ENCODE assay signal across 20 cellular contexts in genomic region chr16:13109171-13109570, GRCh38.
"Had no signal": no experiment of that assay in that cellular context is flagged by ENCODE, and none has a peak within 500 bp of the region (broad histone marks: within the 10 kb centered on the region; RNA-seq: fewer than 3 reads in every experiment).

No MANE protein-coding gene starts in this region.

- H3K4me3 ChIP-seq: coronary artery, esophagus muscularis mucosa, left lung, smooth muscle cell, suprapubic skin, upper lobe of left lung had no signal

- ATAC-seq: activated CD4-positive, alpha-beta T cell treated with anti-CD3 and anti-CD28 coated beads for 36 hours; activated CD8-positive, alpha-beta memory T cell treated with anti-CD3 and anti-CD28 coated beads, Interleukin-2, amount 10 ng/mL, durations not matched to agents 7 days and 5 days; left lung; right cardiac atrium; T-cell had no signal

- H3K27me3 Mint-ChIP-seq: activated CD4-positive, alpha-beta memory T cell treated with anti-CD3 and anti-CD28 coated beads for 36 hours; activated CD8-positive, alpha-beta memory T cell treated with anti-CD3 and anti-CD28 coated beads, Interleukin-2, amount 10 ng/mL, durations not matched to agents 7 days and 5 days; stimulated activated naive CD8-positive, alpha-beta T cell treated with anti-CD3 and anti-CD28 coated beads, Interleukin-15, Interleukin-2, amounts not matched to agents 100 ng/mL and 50 ng/mL, for 24 hours had no signal

- H3K36me3 ChIP-seq: esophagus muscularis mucosa, left lung, suprapubic skin, upper lobe of left lung, WERI-Rb-1 had no signal

- H3K36me3 Mint-ChIP-seq: activated CD4-positive, alpha-beta memory T cell treated with anti-CD3 and anti-CD28 coated beads for 36 hours; activated CD8-positive, alpha-beta memory T cell treated with anti-CD3 and anti-CD28 coated beads, Interleukin-2, amount 10 ng/mL, durations not matched to agents 7 days and 5 days; T-cell had no signal

- DNase-seq: activated CD4-positive, alpha-beta memory T cell treated with anti-CD3 and anti-CD28 coated beads for 36 hours; activated CD4-positive, alpha-beta T cell treated with anti-CD3 and anti-CD28 coated beads for 36 hours; activated CD8-positive, alpha-beta memory T cell treated with anti-CD3 and anti-CD28 coated beads, Interleukin-2, amount 10 ng/mL, durations not matched to agents 7 days and 5 days; activated naive CD4-positive, alpha-beta T cell treated with anti-CD3 and anti-CD28 coated beads, Interleukin-2, amount 50 U/mL, for 16 hours; activated T-cell treated with anti-CD3 and anti-CD28 coated beads, Interleukin-2, amount 50 U/mL, for 1 hour; central memory CD4-positive, alpha-beta T cell; hippocampal formation; left lung; nephron progenitor cell; occipital lobe; right cardiac atrium; T-cell; T-helper 9 cell; upper lobe of left lung; WERI-Rb-1 had no signal

- H3K4me1 Mint-ChIP-seq: activated CD4-positive, alpha-beta T cell treated with anti-CD3 and anti-CD28 coated beads for 36 hours; activated CD8-positive, alpha-beta memory T cell treated with anti-CD3 and anti-CD28 coated beads, Interleukin-2, amount 10 ng/mL, durations not matched to agents 7 days and 5 days; T-cell had no signal

- H3K27me3 ChIP-seq: esophagus muscularis mucosa, left lung, suprapubic skin, upper lobe of left lung had no signal

- H3K4me1 ChIP-seq: left lung, suprapubic skin, upper lobe of left lung had no signal

- H3K27ac Mint-ChIP-seq: activated CD4-positive, alpha-beta memory T cell treated with anti-CD3 and anti-CD28 coated beads for 36 hours; activated CD4-positive, alpha-beta T cell treated with anti-CD3 and anti-CD28 coated beads for 36 hours; activated CD8-positive, alpha-beta memory T cell treated with anti-CD3 and anti-CD28 coated beads, Interleukin-2, amount 10 ng/mL, durations not matched to agents 7 days and 5 days; nephron progenitor cell; stimulated activated naive CD8-positive, alpha-beta T cell treated with anti-CD3 and anti-CD28 coated beads, Interleukin-15, Interleukin-2, amounts not matched to agents 100 ng/mL and 50 ng/mL, for 24 hours; T-cell had no signal

- H3K27ac ChIP-seq: left lung, suprapubic skin, upper lobe of left lung, WERI-Rb-1 had no signal

- H3K4me3 Mint-ChIP-seq: activated CD4-positive, alpha-beta memory T cell treated with anti-CD3 and anti-CD28 coated beads for 36 hours; activated CD4-positive, alpha-beta T cell treated with anti-CD3 and anti-CD28 coated beads for 36 hours; activated CD8-positive, alpha-beta memory T cell treated with anti-CD3 and anti-CD28 coated beads, Interleukin-2, amount 10 ng/mL, durations not matched to agents 7 days and 5 days; nephron progenitor cell; stimulated activated naive CD8-positive, alpha-beta T cell treated with anti-CD3 and anti-CD28 coated beads, Interleukin-15, Interleukin-2, amounts not matched to agents 100 ng/mL and 50 ng/mL, for 24 hours; T-cell had no signal
